37 cellular contexts compared by ENCODE assay signal in genomic region chr9:21550392-21550791, GRCh38.
DNase-seq lines count a peak whose midpoint lies in the region; ATAC-seq, FAIRE-seq and TF ChIP-seq lines count a peak whose summit lies in the region.
"Had no signal": no experiment of that assay in that cellular context is flagged by ENCODE, and none has a peak within 500 bp of the region (broad histone marks: within the 10 kb centered on the region; RNA-seq: fewer than 3 reads in every experiment).

No MANE protein-coding gene starts in this region.

- H3K36me3 ChIP-seq in CD8-positive, alpha-beta T cell (ENCODE audit: insufficient read depth, low read length): no peaks in the 10 kb centered on the region
- no peaks in the 10 kb centered on the region for H3K36me3 ChIP-seq in bronchial epithelial cell (ENCODE audit: control insufficient read depth, insufficient read depth, low read length)
- H3K36me3 ChIP-seq in left lung: no peaks in the 10 kb centered on the region
- H3K36me3 ChIP-seq: BLaER1, spleen, WERI-Rb-1 had no signal

- peak overlapping the region; percentile 42 for H3K4me3 Mint-ChIP-seq in CD8-positive, alpha-beta T cell
- no peak overlapping the region for H3K4me3 Mint-ChIP-seq in mesothelial cell of epicardium
- H3K4me3 Mint-ChIP-seq: activated CD8-positive, alpha-beta memory T cell treated with anti-CD3 and anti-CD28 coated beads, Interleukin-2, amount 10 ng/mL, durations not matched to agents 7 days and 5 days; immature natural killer cell had no signal

- H3K36me3 Mint-ChIP-seq in CD8-positive, alpha-beta T cell: no peaks in the 10 kb centered on the region
- H3K36me3 Mint-ChIP-seq in mesothelial cell of epicardium: no peaks in the 10 kb centered on the region
- H3K36me3 Mint-ChIP-seq: activated CD8-positive, alpha-beta memory T cell treated with anti-CD3 and anti-CD28 coated beads, Interleukin-2, amount 10 ng/mL, durations not matched to agents 7 days and 5 days; immature natural killer cell had no signal

- peaks cover 25% of the 10 kb centered on the region for H3K4me1 Mint-ChIP-seq in CD8-positive, alpha-beta T cell (ENCODE audit: low read depth)
- peaks cover 58% of the 10 kb centered on the region for H3K4me1 Mint-ChIP-seq in mesothelial cell of epicardium
- H3K4me1 Mint-ChIP-seq: immature natural killer cell had no signal

- H3K4me1 ChIP-seq in CD8-positive, alpha-beta T cell (ENCODE audit: insufficient read depth, low read length): no peaks in the 10 kb centered on the region
- H3K4me1 ChIP-seq in left lung: no peaks in the 10 kb centered on the region
- H3K4me1 ChIP-seq: BLaER1, spleen had no signal

- CTCF ChIA-PET in CD8-positive, alpha-beta T cell (lab: Charles Lee): no interaction called here

- no peaks in the 10 kb centered on the region for H3K9me3 Mint-ChIP-seq in CD8-positive, alpha-beta T cell
- H3K9me3 Mint-ChIP-seq in mesothelial cell of epicardium: no peaks in the 10 kb centered on the region
- H3K9me3 Mint-ChIP-seq: activated naive CD4-positive, alpha-beta T cell treated with anti-CD3 and anti-CD28 coated beads for 36 hours; immature natural killer cell; naive thymus-derived CD8-positive, alpha-beta T cell had no signal

- no peak for TF ChIP-seq CTCF in CD8-positive, alpha-beta T cell (IDR thresholded peaks at IDR 0.05)
- TF ChIP-seq CTCF in bronchial epithelial cell (IDR thresholded peaks at IDR 0.05; ENCODE audit: insufficient read depth, low read length, severe bottlenecking): no peak
- TF ChIP-seq CTCF in mesothelial cell of epicardium (IDR thresholded peaks at IDR 0.05; ENCODE audit: unreplicated experiment): no peak
- TF ChIP-seq CTCF in left lung (IDR thresholded peaks at IDR 0.05): no peak

- H3K4me3 ChIP-seq in CD8-positive, alpha-beta T cell (ENCODE audit: low read depth, low read length): no peak overlapping the region
- peak overlapping the region; percentile 14 for H3K4me3 ChIP-seq in bronchial epithelial cell (ENCODE audit: low read depth, low read length)
- H3K4me3 ChIP-seq in left lung: no peak overlapping the region
- H3K4me3 ChIP-seq: BLaER1, spleen had no signal

- H3K27me3 ChIP-seq in CD8-positive, alpha-beta T cell (ENCODE audit: insufficient read depth, low read length): no peaks in the 10 kb centered on the region
- no peaks in the 10 kb centered on the region for H3K27me3 ChIP-seq in bronchial epithelial cell (ENCODE audit: control insufficient read depth, insufficient read depth, low read length)
- H3K27me3 ChIP-seq in left lung: peaks cover 29 to 60% of the 10 kb centered on the region in 2 donors
- H3K27me3 ChIP-seq: BLaER1 had no signal

- intact Hi-C loops in CD8-positive, alpha-beta T cell (cut with DNase I, micrococcal nuclease): loop anchor here (10.0 kb wide), 3 partner anchors 154 to 456 kb away; no protein-coding TSS in a partner anchor
- intact Hi-C loops in left lung (cut with DNase I): no loop called here

- POLR2A ChIA-PET in CD8-positive, alpha-beta T cell (lab: Charles Lee): no interaction called here

- FAIRE-seq in bronchial epithelial cell (lab: Jason Lieb, UNC): no peak
- FAIRE-seq: colon, frontal cortex, GM19239 had no signal

- no peak overlapping the region for H3K27ac Mint-ChIP-seq in CD8-positive, alpha-beta T cell
- peak overlapping the region; percentile 39 for H3K27ac Mint-ChIP-seq in mesothelial cell of epicardium
- H3K27ac Mint-ChIP-seq: activated CD8-positive, alpha-beta memory T cell treated with anti-CD3 and anti-CD28 coated beads, Interleukin-2, amount 10 ng/mL, durations not matched to agents 7 days and 5 days; activated naive CD4-positive, alpha-beta T cell treated with anti-CD3 and anti-CD28 coated beads for 36 hours; immature natural killer cell had no signal

- H3K27me3 Mint-ChIP-seq in CD8-positive, alpha-beta T cell (ENCODE audit: low read depth): peaks cover 3% of the 10 kb centered on the region
- peaks cover under 1% of the 10 kb centered on the region for H3K27me3 Mint-ChIP-seq in mesothelial cell of epicardium (ENCODE audit: low read depth)

- ATAC-seq in CD8-positive, alpha-beta T cell: no peak
- ATAC-seq in left lung: no peak
- ATAC-seq: activated CD8-positive, alpha-beta memory T cell treated with anti-CD3 and anti-CD28 coated beads, Interleukin-2, amount 10 ng/mL, durations not matched to agents 7 days and 5 days; left lobe of liver; naive thymus-derived CD8-positive, alpha-beta T cell had no signal

- no peaks in the 10 kb centered on the region for H3K9me3 ChIP-seq in CD8-positive, alpha-beta T cell (ENCODE audit: low read length)
- H3K9me3 ChIP-seq in left lung: no peaks in the 10 kb centered on the region
- H3K9me3 ChIP-seq: BLaER1, spleen had no signal

- no peak for DNase-seq in CD8-positive, alpha-beta T cell
- DNase-seq in M059J (ENCODE audit: low read depth): peak; percentile 34
- no peak for DNase-seq in bronchial epithelial cell (ENCODE audit: low read depth)
- no peak for DNase-seq in mesothelial cell of epicardium (ENCODE audit: low spot score in 2 of 2, unreplicated experiment in 2 of 2)
- DNase-seq in SHP77 (lab: John Stamatoyannopoulos, UW): no peak
- DNase-seq in NOMO-1 treated with dmso at 0.1 percent for 144 hours (lab: John Stamatoyannopoulos, UW; ENCODE audit: unreplicated experiment): no peak
- no peak for DNase-seq in SW480 (ENCODE audit: low spot score)
- no peak for DNase-seq in left lung
- DNase-seq: activated CD8-positive, alpha-beta memory T cell treated with anti-CD3 and anti-CD28 coated beads, Interleukin-2, amount 10 ng/mL, durations not matched to agents 7 days and 5 days; activated naive CD4-positive, alpha-beta T cell treated with anti-CD3 and anti-CD28 coated beads for 36 hours; amniotic stem cell; COR-L47; DMS79; effector CD4-positive, alpha-beta T cell; erythroblast; GF-D8; HCEC 1CT; hypothalamus; immature natural killer cell; KG1; naive thymus-derived CD8-positive, alpha-beta T cell; NCI-H1436; NCI-H2081 treated with DMSO at 0.1 percent for 48 hours; NCI-H345; NCI-H774; nucleus accumbens; Right ventricle myocardium superior; spleen; stimulated activated CD4-positive, alpha-beta T cell treated with anti-CD3 and anti-CD28 coated beads, Interleukin-4, amount 100 ng/mL, for 1 hour; T-helper 9 cell; trophoblast cell; WERI-Rb-1 had no signal

- H3K27ac ChIP-seq in CD8-positive, alpha-beta T cell (ENCODE audit: low read depth, low read length): no peak overlapping the region
- no peak overlapping the region for H3K27ac ChIP-seq in left lung
- H3K27ac ChIP-seq: BLaER1, spleen, WERI-Rb-1 had no signal

Comparison
In these comparisons a context has a peak if more than half of its experiments do, and no peak if none do; other contexts are left out.
1. intact Hi-C loops: an anchor here in CD8-positive, alpha-beta T cell (10.0 kb wide); none called in left lung.